In genomic region chr4:6576512-6576911, GRCh38 we compare ENCODE assay signal across 12 cellular contexts. TPM values are rescaled to one million over a fixed set of nuclear protein-coding genes. Genes with fewer than 3 reads are reported as not detected.
DNase-seq lines count a peak whose midpoint lies in the region; ATAC-seq, FAIRE-seq and TF ChIP-seq lines count a peak whose summit lies in the region.
"Had no signal": no experiment of that assay in that cellular context is flagged by ENCODE, and none has a peak within 500 bp of the region (broad histone marks: within the 10 kb centered on the region; RNA-seq: fewer than 3 reads in every experiment).

No MANE protein-coding gene starts in this region.

- no peak for TF ChIP-seq POLR2A in stomach (IDR thresholded peaks at IDR 0.05)

- no peaks in the 10 kb centered on the region for H3K27me3 Mint-ChIP-seq in activated T-cell treated with anti-CD3 and anti-CD28 coated beads, Interleukin-2, amount 50 U/mL, for 4 hours (ENCODE audit: low read depth)

- no peaks in the 10 kb centered on the region for H3K9me3 ChIP-seq in kidney (ENCODE audit: control insufficient read depth in 1 of 2, low read length in 2 of 2)
- no peaks in the 10 kb centered on the region for H3K9me3 ChIP-seq in stomach

- H3K27ac ChIP-seq in kidney (ENCODE audit: low read depth in 2 of 2, low read length in 2 of 2) (peak overlapping the region; percentile 38 to 43), stomach (peak overlapping the region in 3 of 5 donors; percentile 82 to 88 (median 82))

- no peak overlapping the region for H3K9ac ChIP-seq in kidney (ENCODE audit: low read length in 2 of 2)

- H3K36me3 Mint-ChIP-seq in activated T-cell treated with anti-CD3 and anti-CD28 coated beads, Interleukin-2, amount 50 U/mL, for 4 hours (ENCODE audit: insufficient read depth): peaks cover 28% of the 10 kb centered on the region

- TF ChIP-seq CTCF in kidney (IDR thresholded peaks at IDR 0.05; ENCODE audit: borderline replicate concordance, extremely low read depth, insufficient read depth) (no peak), stomach (IDR thresholded peaks at IDR 0.05) (no peak)

- 26 to 67% (median 45%) methylated on average over 14 to 16 of the region's 16 CpGs for WGBS in stomach, 5 donors

- peaks cover 8 to 16% of the 10 kb centered on the region in 2 donors for H3K36me3 ChIP-seq in kidney (ENCODE audit: control insufficient read depth in 1 of 2, insufficient read depth in 2 of 2, low read length in 2 of 2)
- peaks cover 26 to 49% (median 47%) of the 10 kb centered on the region in 4 donors for H3K36me3 ChIP-seq in stomach

- no peaks in the 10 kb centered on the region for H3K9me3 Mint-ChIP-seq in activated T-cell treated with anti-CD3 and anti-CD28 coated beads, Interleukin-2, amount 50 U/mL, for 4 hours

- H3K27me3 ChIP-seq in stomach: no peaks in the 10 kb centered on the region

- H3K4me1 Mint-ChIP-seq in activated T-cell treated with anti-CD3 and anti-CD28 coated beads, Interleukin-2, amount 50 U/mL, for 4 hours (ENCODE audit: low read depth): peaks cover 8% of the 10 kb centered on the region

- intact Hi-C loops in kidney (cut with DNase I): no loop called here
- intact Hi-C loops in stomach (cut with DNase I; ENCODE audit: low total_unique reads): loop anchor here (10.0 kb wide), 1 partner anchor 538 kb away; no protein-coding TSS in a partner anchor

- DNase-seq in activated T-cell treated with anti-CD3 and anti-CD28 coated beads, Interleukin-2, amount 50 U/mL, for 4 hours: no peak
- DNase-seq in activated T-cell treated with anti-CD3 and anti-CD28 coated beads, Interleukin-2, amount 50 U/mL, for 48 hours: no peak
- DNase-seq in SW480 (ENCODE audit: low spot score) (peak; percentile 32), kidney (peak; percentile 95), stomach (peak; percentile 85), AG20443 (ENCODE audit: low spot score) (no peak)
- DNase-seq: DMS53, Kasumi-1 had no signal

- ATAC-seq in activated T-cell treated with anti-CD3 and anti-CD28 coated beads, Interleukin-2, amount 50 U/mL, for 4 hours: no peak
- ATAC-seq in GM18858 (IDR thresholded peaks at IDR 0.05; ENCODE audit: unreplicated experiment): no peak
- ATAC-seq in GM18502 (IDR thresholded peaks at IDR 0.05; ENCODE audit: poor library complexity, unreplicated experiment): no peak
- ATAC-seq: activated CD4-positive, CD25-positive, alpha-beta regulatory T cell treated with anti-CD3 and anti-CD28 coated beads, Interleukin-2, amount 50 U/mL, for 24 hours; SK-N-SH treated with all-trans-retinoic acid at 6 μM for 48 hours had no signal

- H3K4me3 Mint-ChIP-seq in activated T-cell treated with anti-CD3 and anti-CD28 coated beads, Interleukin-2, amount 50 U/mL, for 4 hours: peak overlapping the region; percentile 83

- H3K4me3 ChIP-seq in kidney (ENCODE audit: low read length in 2 of 2) (no peak overlapping the region), stomach (peak overlapping the region in 1 of 4 donors; percentile 83)

- no peak for FAIRE-seq in kidney (lab: Jason Lieb, UNC)

- no peak for TF ChIP-seq EP300 in stomach (IDR thresholded peaks at IDR 0.05)

- peaks cover 12 to 18% of the 10 kb centered on the region in 2 donors for H3K4me1 ChIP-seq in kidney (ENCODE audit: control insufficient read depth in 1 of 2, insufficient read depth in 1 of 2, low read depth in 1 of 2, low read length in 2 of 2)
- peaks cover 19 to 34% (median 29%) of the 10 kb centered on the region in 4 donors for H3K4me1 ChIP-seq in stomach

RNA-seq across cellular contexts. Expression of gene MAN2B2, which starts 1.5 kb away (rescaled TPM):
- 10 to 100 TPM; 11.9 to 13.4 (median 12.7) TPM for total RNA-seq in activated T-cell treated with anti-CD3 and anti-CD28 coated beads, Interleukin-2, amount 50 U/mL, for 4 hours
- 34.3 TPM for total RNA-seq in kidney
- 19.9 TPM for polyA plus RNA-seq in kidney (ENCODE audit: insufficient read depth, low read depth, low replicate concordance)
- 10 to 100 TPM in 4 of 5 donors, 1 to 10 TPM in 1; 9.0 to 49.4 (median 28.6) TPM for total RNA-seq in stomach
- polyA plus RNA-seq in stomach: 1 to 10 TPM; 6.1 to 8.9 (median 8.7) TPM

Comparison
In these comparisons a context has a peak if more than half of its experiments do, and no peak if none do; other contexts are left out.
1. DNase-seq: peak in SW480 (single experiment), kidney (single experiment) and stomach (single experiment); none in activated T-cell treated with anti-CD3 and anti-CD28 coated beads, Interleukin-2, amount 50 U/mL, for 4 hours (single experiment), activated T-cell treated with anti-CD3 and anti-CD28 coated beads, Interleukin-2, amount 50 U/mL, for 48 hours (0 of 2) and AG20443 (single experiment).